24 cellular contexts compared by ENCODE assay signal in genomic region chr5:71969464-71969863, GRCh38.
DNase-seq lines count a peak whose midpoint lies in the region; ATAC-seq, FAIRE-seq and TF ChIP-seq lines count a peak whose summit lies in the region.
"Had no signal": no experiment of that assay in that cellular context is flagged by ENCODE, and none has a peak within 500 bp of the region (broad histone marks: within the 10 kb centered on the region; RNA-seq: fewer than 3 reads in every experiment).

No MANE protein-coding gene starts in this region.

- CTCF ChIA-PET in K562 (lab: Yijun Ruan, JAX; ENCODE audit: low intra/inter-chr PET ratio): no interaction called here

- no peaks in the 10 kb centered on the region for H3K4me1 ChIP-seq in K562 (replicated peaks in 1 of 2; ENCODE audit: control insufficient read depth in 2 of 2, insufficient read depth in 2 of 2, low read length in 2 of 2)

- no peaks in the 10 kb centered on the region for H3K36me3 ChIP-seq in K562 (ENCODE audit: control insufficient read depth, insufficient read depth, low read length)

- no peak overlapping the region for H3K27ac ChIP-seq in K562 (ENCODE audit: extremely low read depth, low read depth, low read length)
- H3K27ac ChIP-seq: C4-2B, PC-9 had no signal

- in situ Hi-C loops in K562 (cut with MboI): no loop called here
- in situ Hi-C loops in GM13976 (cut with MboI; ENCODE audit: low sequenced_read_pairs, unreplicated experiment): no loop called here

- TF ChIP-seq EP300 in K562 (IDR thresholded peaks at IDR 0.05; ENCODE audit: low read length): no peak

- H3K4me2 ChIP-seq in K562 (ENCODE audit: insufficient read depth, low read length): no peak overlapping the region
- H3K4me2 ChIP-seq: PC-9 had no signal

- no peak for ATAC-seq in K562
- no peak for ATAC-seq in GM21576 (IDR thresholded peaks at IDR 0.05; ENCODE audit: unreplicated experiment)
- no peak for ATAC-seq in GM18498 (IDR thresholded peaks at IDR 0.05; ENCODE audit: unreplicated experiment)

- no peak for FAIRE-seq in K562 (lab: Jason Lieb, UNC)

- no peaks in the 10 kb centered on the region; the same call in 1 of the 2 replicates for H4K20me1 ChIP-seq in K562 (replicated peaks; ENCODE audit: control insufficient read depth, insufficient read depth, low read length)

- H3K9ac ChIP-seq in K562 (ENCODE audit: insufficient read depth in 1 of 2, low read depth in 2 of 2, low read length in 2 of 2): no peak overlapping the region

- H3K9me1 ChIP-seq in K562 (ENCODE audit: control insufficient read depth, insufficient read depth, low read length): no peaks in the 10 kb centered on the region

- DNase-seq in AG10803 (ENCODE audit: low read depth) (peak; percentile 15), HS-5 (ENCODE audit: low read depth) (peak; percentile 6), K562 (ENCODE audit: extremely low read depth in 1 of 4, low spot score in 3 of 4) (no peak), fibroblast of pulmonary artery (ENCODE audit: low read depth) (peak; percentile 14), GM13976 (ENCODE audit: low spot score) (no peak)
- DNase-seq in activated CD4-positive, alpha-beta T cell treated with anti-CD3 and anti-CD28 coated beads for 1 hour: no peak
- DNase-seq: 8988T; AML-193; Calu3; CD8-positive, alpha-beta memory T cell; DMS153; H7; KG1; NCI-H1092 treated with DMSO at 0.1 percent for 48 hours; NCI-H1436 treated with DMSO at 0.1 percent for 48 hours; NCI-H1930; NCI-H510A; NCI-H748 treated with DMSO at 0.1 percent for 48 hours; PC-9; RPMI8226; SHP77 had no signal

- no peaks in the 10 kb centered on the region for H3K79me2 ChIP-seq in K562 (ENCODE audit: control insufficient read depth, insufficient read depth, low read length)

- POLR2A ChIA-PET in K562 (lab: Yijun Ruan, JAX): no interaction called here

- no peaks in the 10 kb centered on the region for H3K27me3 ChIP-seq in K562 (ENCODE audit: control insufficient read depth in 2 of 2, insufficient read depth in 2 of 2, low read length in 2 of 2)

- TF ChIP-seq CTCF in AG10803 (conservative IDR thresholded peaks at IDR 0.05; ENCODE audit: low read length): no peak
- no peak for TF ChIP-seq CTCF in K562 (IDR thresholded peaks at IDR 0.05 in 2 of 3, conservative IDR thresholded peaks at IDR 0.05 in 1 of 3; ENCODE audit: insufficient read depth in 2 of 3, low read depth in 1 of 3, low read length in 3 of 3)
- no peak for TF ChIP-seq CTCF in fibroblast of pulmonary artery (IDR thresholded peaks at IDR 0.05; ENCODE audit: low read length, missing control alignments)
- TF ChIP-seq CTCF in GM13976 (IDR thresholded peaks at IDR 0.05; ENCODE audit: borderline replicate concordance, control extremely low read depth, extremely low read depth, insufficient read depth, missing control alignments): no peak

- no peaks in the 10 kb centered on the region for H3K9me3 ChIP-seq in K562 (replicated peaks; ENCODE audit: control insufficient read depth, insufficient read depth, low read depth, low read length)

- BruUV-seq in K562 (replicated peaks; lab: Mats Ljungman, UMichigan): no TSS peak

- no peak overlapping the region for H2AFZ ChIP-seq in K562 (ENCODE audit: low read depth, low read length)
- H2AFZ ChIP-seq: PC-9 had no signal

- H3K4me3 ChIP-seq in AG10803 (ENCODE audit: low read length): no peak overlapping the region
- no peak overlapping the region for H3K4me3 ChIP-seq in K562
- H3K4me3 ChIP-seq in fibroblast of pulmonary artery (replicated peaks; ENCODE audit: low read depth, low read length): no peak overlapping the region
- H3K4me3 ChIP-seq: PC-9 had no signal

- intact Hi-C loops in K562 (cut with micrococcal nuclease): no loop called here

- no peak for TF ChIP-seq RAD21 in K562 (CRISPR knock-in tag; conservative IDR thresholded peaks at IDR 0.05 in 1 of 2, IDR thresholded peaks at IDR 0.05 in 1 of 2)

- 0% methylated on average over 2 of the region's 2 CpGs for WGBS in K562 (ENCODE audit: insufficient coverage, low coverage, missing lambda C conversion rate)

- TF ChIP-seq POLR2A in K562 (conservative IDR thresholded peaks at IDR 0.05): no peak

TF ChIP-seq in K562, 482 proteins besides CTCF, POLR2A, EP300 and RAD21:
- TF ChIP-seq RFX1 (IDR thresholded peaks at IDR 0.05) (peak; percentile 39; the same call in 1 of the 2 replicates), MCM7 (IDR thresholded peaks at IDR 0.05) (no peak), E2F1 (CRISPR knock-in tag; IDR thresholded peaks at IDR 0.05) (no peak)

Comparison
In these comparisons a context has a peak if more than half of its experiments do, and no peak if none do; other contexts are left out.
1. DNase-seq: peak in AG10803 (single experiment), HS-5 (single experiment) and fibroblast of pulmonary artery (single experiment); none in K562 (0 of 4), GM13976 (single experiment) and activated CD4-positive, alpha-beta T cell treated with anti-CD3 and anti-CD28 coated beads for 1 hour (single experiment).